In the genomic region with DNA sequence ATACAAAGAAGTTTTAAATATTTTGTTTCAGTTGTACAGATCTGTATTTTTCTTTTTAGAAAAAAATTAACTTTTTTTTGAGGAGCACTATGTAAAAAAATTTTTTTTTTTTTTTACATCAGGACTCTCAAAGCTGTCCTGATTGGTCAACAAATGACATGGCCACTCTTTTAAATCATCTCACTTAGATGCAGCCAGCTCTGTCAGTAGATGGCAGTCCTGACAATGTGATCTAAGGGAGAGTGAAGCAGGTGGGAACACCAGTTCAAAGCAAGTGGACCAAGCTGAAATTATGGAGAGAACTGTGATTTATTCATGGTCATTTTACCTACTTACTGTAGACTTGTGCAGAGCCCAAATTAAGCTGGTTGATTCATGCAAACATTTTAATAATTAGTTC, we compare ENCODE assay signal across 7 cellular contexts.
A peak's percentile ranks its signal among the peaks of the same experiment; 100 is the strongest.
DNase-seq lines count a peak whose midpoint lies in the region; ATAC-seq and TF ChIP-seq lines count a peak whose summit lies in the region.

No MANE protein-coding gene starts in this region.

- TF ChIP-seq CTCF in GM20000 (IDR thresholded peaks at IDR 0.05; ENCODE audit: extremely low read depth, missing control alignments) (peak; percentile 28), vagina (IDR thresholded peaks at IDR 0.05) (no peak)

- H3K36me3 ChIP-seq in vagina, result no peaks in the 10 kb centered on the region

- ATAC-seq in HG03558 (IDR thresholded peaks at IDR 0.05; ENCODE audit: extremely low read depth, unreplicated experiment), result peak; percentile 79

- no peaks in the 10 kb centered on the region for H3K9me3 ChIP-seq in vagina

- H3K4me3 ChIP-seq in vagina, result no peak overlapping the region

- no peaks in the 10 kb centered on the region for H3K4me1 ChIP-seq in vagina

- H3K27me3 ChIP-seq in vagina, result no peaks in the 10 kb centered on the region

- H3K27ac ChIP-seq in vagina, result no peak overlapping the region

- no peak for TF ChIP-seq POLR2A in vagina (IDR thresholded peaks at IDR 0.05)

- intact Hi-C loops in vagina (cut with DNase I), result no loop called here

- peak; percentile 34 for DNase-seq in GDM1 (lab: John Stamatoyannopoulos, UW)
- DNase-seq in GM20000 (ENCODE audit: low spot score), result peak; percentile 34
- DNase-seq in SHP77 treated with DMSO at 0.1 percent for 48 hours (lab: John Stamatoyannopoulos, UW), result peak; percentile 5
- peak; percentile 65 for DNase-seq in iPS-NIHi11 (ENCODE audit: low spot score)
- DNase-seq in activated CD4-positive, alpha-beta T cell treated with anti-CD3 and anti-CD28 coated beads, Interleukin-2, amount 50 U/mL, for 48 hours, result no peak
- no peak for DNase-seq in vagina (ENCODE audit: extremely low spot score in 2 of 2)

Comparison
In these comparisons a context has a peak if more than half of its experiments do, and no peak if none do; other contexts are left out.
1. DNase-seq: peak in GDM1 (single experiment), GM20000 (single experiment), SHP77 treated with DMSO at 0.1 percent for 48 hours (single experiment) and iPS-NIHi11 (single experiment); none in activated CD4-positive, alpha-beta T cell treated with anti-CD3 and anti-CD28 coated beads, Interleukin-2, amount 50 U/mL, for 48 hours (0 of 2) and vagina (0 of 2).